Comparison of ENCODE assay signal across 1 cellular context in the genomic region with DNA sequence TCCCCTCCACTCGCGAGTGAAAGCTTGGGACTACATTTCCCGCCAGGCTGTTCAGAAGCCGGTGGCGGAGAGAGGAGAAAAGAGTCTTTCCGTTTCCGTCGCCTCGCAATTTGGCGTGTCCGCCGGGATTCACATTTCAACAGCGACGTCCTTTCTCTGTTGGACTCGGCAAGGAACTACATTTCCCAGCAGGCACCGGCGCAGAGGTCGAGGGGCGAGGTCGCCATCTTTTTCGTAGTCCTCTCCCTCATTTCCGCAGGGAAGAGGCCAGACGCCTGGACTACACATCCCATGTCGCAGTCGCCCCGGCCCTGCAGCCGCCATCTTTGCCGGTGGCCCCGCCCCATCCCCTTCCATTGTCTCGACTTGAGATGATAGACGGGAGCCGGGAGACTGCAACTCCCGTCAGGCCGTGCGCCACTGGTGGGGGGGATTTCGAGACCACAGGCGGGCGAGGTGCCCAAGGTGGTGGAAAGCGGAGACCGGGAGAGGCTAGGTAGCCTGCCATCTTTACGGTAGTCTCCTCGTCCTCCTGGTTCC.
A peak's percentile ranks its signal among the peaks of the same experiment; 100 is the strongest.
TF ChIP-seq lines count a peak whose summit lies in the region.

No MANE protein-coding gene starts in this region.

TF ChIP-seq in HEK293, 187 proteins besides CTCF, POLR2A, EP300 and RAD21 (continued from another document and continues in another):
- TF ChIP-seq ZNF776 (tag by site-specific recombination; IDR thresholded peaks at IDR 0.05; ENCODE audit: borderline replicate concordance) (no peak), ZNF558 (tag by site-specific recombination; IDR thresholded peaks at IDR 0.05) (no peak; the same call in 1 of the 2 replicates), ZNF335 (tag by site-specific recombination; conservative IDR thresholded peaks at IDR 0.05) (peak; percentile 88), ZNF350 (tag by site-specific recombination; IDR thresholded peaks at IDR 0.05) (no peak), ZNF610 (tag by site-specific recombination; IDR thresholded peaks at IDR 0.05; ENCODE audit: borderline replicate concordance) (no peak), ZNF707 (tag by site-specific recombination; IDR thresholded peaks at IDR 0.05) (no peak), ZNF214 (tag by site-specific recombination; IDR thresholded peaks at IDR 0.05; ENCODE audit: borderline replicate concordance) (no peak), HOXA7 (CRISPR knock-in tag; IDR thresholded peaks at IDR 0.05; ENCODE audit: borderline replicate concordance) (no peak), ZNF221 (tag by site-specific recombination; IDR thresholded peaks at IDR 0.05; ENCODE audit: borderline replicate concordance) (no peak), ZNF76 (tag by site-specific recombination; IDR thresholded peaks at IDR 0.05; ENCODE audit: borderline replicate concordance, low read depth) (peak; percentile 97), GLI4 (tag by site-specific recombination; IDR thresholded peaks at IDR 0.05) (no peak), ZNF623 (tag by site-specific recombination; IDR thresholded peaks at IDR 0.05) (no peak; the same call in 1 of the 2 replicates), ZBTB7A (tag by site-specific recombination; IDR thresholded peaks at IDR 0.05; ENCODE audit: low read depth) (peak; percentile 68; the same call in 1 of the 2 replicates), KLF7 (tag by site-specific recombination; IDR thresholded peaks at IDR 0.05; ENCODE audit: borderline replicate concordance) (peak; percentile 77; the same call in 1 of the 2 replicates), SCRT2 (tag by site-specific recombination; IDR thresholded peaks at IDR 0.05) (no peak), ZNF777 (tag by site-specific recombination; IDR thresholded peaks at IDR 0.05; ENCODE audit: borderline replicate concordance) (no peak), ZNF837 (tag by site-specific recombination; IDR thresholded peaks at IDR 0.05) (no peak), KLF1 (tag by site-specific recombination; IDR thresholded peaks at IDR 0.05) (peak; percentile 50), ZFP3 (tag by site-specific recombination; IDR thresholded peaks at IDR 0.05; ENCODE audit: low read depth) (no peak), ZNF184 (tag by site-specific recombination; IDR thresholded peaks at IDR 0.05) (no peak), ZNF843 (tag by site-specific recombination; IDR thresholded peaks at IDR 0.05) (peak; percentile 25; the same call in 1 of the 2 replicates), ZNF169 (tag by site-specific recombination; IDR thresholded peaks at IDR 0.05) (no peak), TRIM28 (IDR thresholded peaks at IDR 0.05; ENCODE audit: borderline replicate concordance, low read length) (no peak), ZEB2 (tag by site-specific recombination; IDR thresholded peaks at IDR 0.05) (peak; percentile 48), MYNN (tag by site-specific recombination; IDR thresholded peaks at IDR 0.05; ENCODE audit: borderline replicate concordance) (no peak), ZNF426 (tag by site-specific recombination; IDR thresholded peaks at IDR 0.05) (no peak), SP2 (tag by site-specific recombination; IDR thresholded peaks at IDR 0.05) (peak; percentile 82), ZNF629 (tag by site-specific recombination; IDR thresholded peaks at IDR 0.05) (peak; percentile 74), ZNF10 (tag by site-specific recombination; IDR thresholded peaks at IDR 0.05) (no peak; the same call in 1 of the 2 replicates), PRDM1 (tag by site-specific recombination; IDR thresholded peaks at IDR 0.05) (no peak; the same call in 1 of the 2 replicates), GLIS1 (tag by site-specific recombination; IDR thresholded peaks at IDR 0.05) (peak; percentile 80), ZNF670 (tag by site-specific recombination; IDR thresholded peaks at IDR 0.05; ENCODE audit: low read depth) (no peak), ZNF521 (tag by site-specific recombination; IDR thresholded peaks at IDR 0.05) (no peak), ZNF37A (tag by site-specific recombination; IDR thresholded peaks at IDR 0.05) (no peak), ZNF19 (tag by site-specific recombination; IDR thresholded peaks at IDR 0.05; ENCODE audit: low read depth) (no peak)
- TF ChIP-seq, protein P1, sequence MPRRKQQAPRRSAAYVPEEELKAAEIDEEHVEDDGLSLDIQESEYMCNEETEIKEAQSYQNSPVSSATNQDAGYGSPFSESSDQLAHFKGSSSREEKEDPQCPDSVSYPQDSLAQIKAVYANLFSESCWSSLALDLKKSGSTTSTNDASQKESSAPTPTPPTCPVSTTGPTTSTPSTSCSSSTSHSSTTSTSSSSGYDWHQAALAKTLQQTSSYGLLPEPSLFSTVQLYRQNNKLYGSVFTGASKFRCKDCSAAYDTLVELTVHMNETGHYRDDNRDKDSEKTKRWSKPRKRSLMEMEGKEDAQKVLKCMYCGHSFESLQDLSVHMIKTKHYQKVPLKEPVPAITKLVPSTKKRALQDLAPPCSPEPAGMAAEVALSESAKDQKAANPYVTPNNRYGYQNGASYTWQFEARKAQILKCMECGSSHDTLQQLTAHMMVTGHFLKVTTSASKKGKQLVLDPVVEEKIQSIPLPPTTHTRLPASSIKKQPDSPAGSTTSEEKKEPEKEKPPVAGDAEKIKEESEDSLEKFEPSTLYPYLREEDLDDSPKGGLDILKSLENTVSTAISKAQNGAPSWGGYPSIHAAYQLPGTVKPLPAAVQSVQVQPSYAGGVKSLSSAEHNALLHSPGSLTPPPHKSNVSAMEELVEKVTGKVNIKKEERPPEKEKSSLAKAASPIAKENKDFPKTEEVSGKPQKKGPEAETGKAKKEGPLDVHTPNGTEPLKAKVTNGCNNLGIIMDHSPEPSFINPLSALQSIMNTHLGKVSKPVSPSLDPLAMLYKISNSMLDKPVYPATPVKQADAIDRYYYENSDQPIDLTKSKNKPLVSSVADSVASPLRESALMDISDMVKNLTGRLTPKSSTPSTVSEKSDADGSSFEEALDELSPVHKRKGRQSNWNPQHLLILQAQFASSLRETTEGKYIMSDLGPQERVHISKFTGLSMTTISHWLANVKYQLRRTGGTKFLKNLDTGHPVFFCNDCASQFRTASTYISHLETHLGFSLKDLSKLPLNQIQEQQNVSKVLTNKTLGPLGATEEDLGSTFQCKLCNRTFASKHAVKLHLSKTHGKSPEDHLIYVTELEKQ (tag by site-specific recombination; IDR thresholded peaks at IDR 0.05; ENCODE audit: borderline replicate concordance), result no peak
- TF ChIP-seq, protein P2, sequence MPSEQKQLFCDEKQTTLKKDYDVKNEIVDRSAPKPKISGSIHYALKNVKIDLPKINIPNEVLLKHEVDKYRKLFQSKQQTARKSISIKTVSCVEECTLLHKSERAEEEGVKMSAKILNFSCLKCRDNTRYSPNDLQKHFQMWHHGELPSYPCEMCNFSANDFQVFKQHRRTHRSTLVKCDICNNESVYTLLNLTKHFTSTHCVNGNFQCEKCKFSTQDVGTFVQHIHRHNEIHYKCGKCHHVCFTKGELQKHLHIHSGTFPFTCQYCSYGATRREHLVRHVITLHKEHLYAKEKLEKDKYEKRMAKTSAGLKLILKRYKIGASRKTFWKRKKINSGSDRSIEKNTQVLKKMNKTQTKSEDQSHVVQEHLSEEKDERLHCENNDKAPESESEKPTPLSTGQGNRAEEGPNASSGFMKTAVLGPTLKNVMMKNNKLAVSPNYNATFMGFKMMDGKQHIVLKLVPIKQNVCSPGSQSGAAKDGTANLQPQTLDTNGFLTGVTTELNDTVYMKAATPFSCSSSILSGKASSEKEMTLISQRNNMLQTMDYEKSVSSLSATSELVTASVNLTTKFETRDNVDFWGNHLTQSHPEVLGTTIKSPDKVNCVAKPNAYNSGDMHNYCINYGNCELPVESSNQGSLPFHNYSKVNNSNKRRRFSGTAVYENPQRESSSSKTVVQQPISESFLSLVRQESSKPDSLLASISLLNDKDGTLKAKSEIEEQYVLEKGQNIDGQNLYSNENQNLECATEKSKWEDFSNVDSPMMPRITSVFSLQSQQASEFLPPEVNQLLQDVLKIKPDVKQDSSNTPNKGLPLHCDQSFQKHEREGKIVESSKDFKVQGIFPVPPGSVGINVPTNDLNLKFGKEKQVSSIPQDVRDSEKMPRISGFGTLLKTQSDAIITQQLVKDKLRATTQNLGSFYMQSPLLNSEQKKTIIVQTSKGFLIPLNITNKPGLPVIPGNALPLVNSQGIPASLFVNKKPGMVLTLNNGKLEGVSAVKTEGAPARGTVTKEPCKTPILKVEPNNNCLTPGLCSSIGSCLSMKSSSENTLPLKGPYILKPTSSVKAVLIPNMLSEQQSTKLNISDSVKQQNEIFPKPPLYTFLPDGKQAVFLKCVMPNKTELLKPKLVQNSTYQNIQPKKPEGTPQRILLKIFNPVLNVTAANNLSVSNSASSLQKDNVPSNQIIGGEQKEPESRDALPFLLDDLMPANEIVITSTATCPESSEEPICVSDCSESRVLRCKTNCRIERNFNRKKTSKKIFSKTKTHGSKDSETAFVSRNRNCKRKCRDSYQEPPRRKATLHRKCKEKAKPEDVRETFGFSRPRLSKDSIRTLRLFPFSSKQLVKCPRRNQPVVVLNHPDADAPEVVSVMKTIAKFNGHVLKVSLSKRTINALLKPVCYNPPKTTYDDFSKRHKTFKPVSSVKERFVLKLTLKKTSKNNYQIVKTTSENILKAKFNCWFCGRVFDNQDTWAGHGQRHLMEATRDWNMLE (tag by site-specific recombination; conservative IDR thresholded peaks at IDR 0.05; ENCODE audit: low read depth), result peak; percentile 73
- TF ChIP-seq, protein P3, sequence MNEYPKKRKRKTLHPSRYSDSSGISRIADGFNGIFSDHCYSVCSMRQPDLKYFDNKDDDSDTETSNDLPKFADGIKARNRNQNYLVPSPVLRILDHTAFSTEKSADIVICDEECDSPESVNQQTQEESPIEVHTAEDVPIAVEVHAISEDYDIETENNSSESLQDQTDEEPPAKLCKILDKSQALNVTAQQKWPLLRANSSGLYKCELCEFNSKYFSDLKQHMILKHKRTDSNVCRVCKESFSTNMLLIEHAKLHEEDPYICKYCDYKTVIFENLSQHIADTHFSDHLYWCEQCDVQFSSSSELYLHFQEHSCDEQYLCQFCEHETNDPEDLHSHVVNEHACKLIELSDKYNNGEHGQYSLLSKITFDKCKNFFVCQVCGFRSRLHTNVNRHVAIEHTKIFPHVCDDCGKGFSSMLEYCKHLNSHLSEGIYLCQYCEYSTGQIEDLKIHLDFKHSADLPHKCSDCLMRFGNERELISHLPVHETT (tag by site-specific recombination; IDR thresholded peaks at IDR 0.05), result peak; percentile 76; the same call in 1 of the 2 replicates
- TF ChIP-seq, protein P4, sequence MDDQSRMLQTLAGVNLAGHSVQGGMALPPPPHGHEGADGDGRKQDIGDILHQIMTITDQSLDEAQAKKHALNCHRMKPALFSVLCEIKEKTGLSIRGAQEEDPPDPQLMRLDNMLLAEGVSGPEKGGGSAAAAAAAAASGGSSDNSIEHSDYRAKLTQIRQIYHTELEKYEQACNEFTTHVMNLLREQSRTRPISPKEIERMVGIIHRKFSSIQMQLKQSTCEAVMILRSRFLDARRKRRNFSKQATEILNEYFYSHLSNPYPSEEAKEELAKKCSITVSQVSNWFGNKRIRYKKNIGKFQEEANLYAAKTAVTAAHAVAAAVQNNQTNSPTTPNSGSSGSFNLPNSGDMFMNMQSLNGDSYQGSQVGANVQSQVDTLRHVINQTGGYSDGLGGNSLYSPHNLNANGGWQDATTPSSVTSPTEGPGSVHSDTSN (CRISPR knock-in tag; IDR thresholded peaks at IDR 0.05), result peak; percentile 87
- TF ChIP-seq, protein P5, sequence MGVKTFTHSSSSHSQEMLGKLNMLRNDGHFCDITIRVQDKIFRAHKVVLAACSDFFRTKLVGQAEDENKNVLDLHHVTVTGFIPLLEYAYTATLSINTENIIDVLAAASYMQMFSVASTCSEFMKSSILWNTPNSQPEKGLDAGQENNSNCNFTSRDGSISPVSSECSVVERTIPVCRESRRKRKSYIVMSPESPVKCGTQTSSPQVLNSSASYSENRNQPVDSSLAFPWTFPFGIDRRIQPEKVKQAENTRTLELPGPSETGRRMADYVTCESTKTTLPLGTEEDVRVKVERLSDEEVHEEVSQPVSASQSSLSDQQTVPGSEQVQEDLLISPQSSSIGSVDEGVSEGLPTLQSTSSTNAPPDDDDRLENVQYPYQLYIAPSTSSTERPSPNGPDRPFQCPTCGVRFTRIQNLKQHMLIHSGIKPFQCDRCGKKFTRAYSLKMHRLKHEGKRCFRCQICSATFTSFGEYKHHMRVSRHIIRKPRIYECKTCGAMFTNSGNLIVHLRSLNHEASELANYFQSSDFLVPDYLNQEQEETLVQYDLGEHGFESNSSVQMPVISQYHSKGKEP (tag by site-specific recombination; IDR thresholded peaks at IDR 0.05), result peak; percentile 43; the same call in 1 of the 2 replicates
- TF ChIP-seq, protein P6, sequence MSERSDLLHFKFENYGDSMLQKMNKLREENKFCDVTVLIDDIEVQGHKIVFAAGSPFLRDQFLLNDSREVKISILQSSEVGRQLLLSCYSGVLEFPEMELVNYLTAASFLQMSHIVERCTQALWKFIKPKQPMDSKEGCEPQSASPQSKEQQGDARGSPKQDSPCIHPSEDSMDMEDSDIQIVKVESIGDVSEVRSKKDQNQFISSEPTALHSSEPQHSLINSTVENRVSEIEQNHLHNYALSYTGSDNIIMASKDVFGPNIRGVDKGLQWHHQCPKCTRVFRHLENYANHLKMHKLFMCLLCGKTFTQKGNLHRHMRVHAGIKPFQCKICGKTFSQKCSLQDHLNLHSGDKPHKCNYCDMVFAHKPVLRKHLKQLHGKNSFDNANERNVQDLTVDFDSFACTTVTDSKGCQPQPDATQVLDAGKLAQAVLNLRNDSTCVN (tag by site-specific recombination; optimal IDR thresholded peaks at IDR 0.05), result peak; percentile 39
- TF ChIP-seq, protein P7, sequence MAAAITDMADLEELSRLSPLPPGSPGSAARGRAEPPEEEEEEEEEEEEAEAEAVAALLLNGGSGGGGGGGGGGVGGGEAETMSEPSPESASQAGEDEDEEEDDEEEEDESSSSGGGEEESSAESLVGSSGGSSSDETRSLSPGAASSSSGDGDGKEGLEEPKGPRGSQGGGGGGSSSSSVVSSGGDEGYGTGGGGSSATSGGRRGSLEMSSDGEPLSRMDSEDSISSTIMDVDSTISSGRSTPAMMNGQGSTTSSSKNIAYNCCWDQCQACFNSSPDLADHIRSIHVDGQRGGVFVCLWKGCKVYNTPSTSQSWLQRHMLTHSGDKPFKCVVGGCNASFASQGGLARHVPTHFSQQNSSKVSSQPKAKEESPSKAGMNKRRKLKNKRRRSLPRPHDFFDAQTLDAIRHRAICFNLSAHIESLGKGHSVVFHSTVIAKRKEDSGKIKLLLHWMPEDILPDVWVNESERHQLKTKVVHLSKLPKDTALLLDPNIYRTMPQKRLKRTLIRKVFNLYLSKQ (tag by site-specific recombination; IDR thresholded peaks at IDR 0.05; ENCODE audit: borderline replicate concordance), result no peak
- TF ChIP-seq, protein P8, sequence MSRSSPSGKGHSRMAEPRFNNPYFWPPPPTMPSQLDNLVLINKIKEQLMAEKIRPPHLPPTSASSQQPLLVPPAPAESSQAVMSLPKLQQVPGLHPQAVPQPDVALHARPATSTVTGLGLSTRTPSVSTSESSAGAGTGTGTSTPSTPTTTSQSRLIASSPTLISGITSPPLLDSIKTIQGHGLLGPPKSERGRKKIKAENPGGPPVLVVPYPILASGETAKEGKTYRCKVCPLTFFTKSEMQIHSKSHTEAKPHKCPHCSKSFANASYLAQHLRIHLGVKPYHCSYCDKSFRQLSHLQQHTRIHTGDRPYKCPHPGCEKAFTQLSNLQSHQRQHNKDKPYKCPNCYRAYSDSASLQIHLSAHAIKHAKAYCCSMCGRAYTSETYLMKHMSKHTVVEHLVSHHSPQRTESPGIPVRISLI (tag by site-specific recombination; IDR thresholded peaks at IDR 0.05), result no peak
